Comparison of ENCODE assay signal across 12 cellular contexts in the genomic region with DNA sequence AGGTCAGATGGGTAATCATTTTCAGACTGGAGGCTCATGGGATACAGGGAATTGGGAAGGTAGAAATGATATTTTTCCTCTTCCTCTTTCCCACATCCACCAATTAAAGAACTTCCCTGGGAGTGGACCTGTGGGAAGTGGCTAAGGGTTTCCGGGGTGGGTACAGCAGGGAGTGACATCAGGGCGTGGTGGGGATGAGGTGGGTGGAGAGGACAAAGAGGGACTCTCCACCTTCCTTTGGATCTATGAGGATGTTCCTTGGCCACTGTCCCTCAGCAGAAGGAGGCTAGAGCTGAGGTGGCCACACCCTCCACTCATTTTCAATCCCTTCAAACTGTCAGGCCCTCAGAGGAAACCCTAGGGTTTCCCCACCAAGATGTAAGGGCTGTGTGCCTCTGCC. TPM values are rescaled to one million over a fixed set of nuclear protein-coding genes. Genes with fewer than 3 reads are reported as not detected.
DNase-seq lines count a peak whose midpoint lies in the region; ATAC-seq, FAIRE-seq and TF ChIP-seq lines count a peak whose summit lies in the region.
"Had no signal": no experiment of that assay in that cellular context is flagged by ENCODE, and none has a peak within 500 bp of the region (broad histone marks: within the 10 kb centered on the region; RNA-seq: fewer than 3 reads in every experiment).

No MANE protein-coding gene starts in this region.

- FAIRE-seq in K562 (lab: Jason Lieb, UNC) = peak; percentile 6
- FAIRE-seq: urothelium cell line had no signal

- H4K91ac ChIP-seq in IMR-90 (ENCODE audit: insufficient read depth, low read depth, low read length) = peak overlapping the region; percentile 63; the same call in 1 of the 2 replicates

- H2BK5ac ChIP-seq in IMR-90 (ENCODE audit: low read depth, low read length, poor library complexity, severe bottlenecking) = no peak overlapping the region

- TF ChIP-seq RAD21 in IMR-90 (IDR thresholded peaks at IDR 0.05; ENCODE audit: low read length) = no peak
- no peak for TF ChIP-seq RAD21 in K562 (CRISPR knock-in tag; conservative IDR thresholded peaks at IDR 0.05 in 1 of 2, IDR thresholded peaks at IDR 0.05 in 1 of 2)

- H2BK120ac ChIP-seq in IMR-90 (ENCODE audit: low read depth, low read length) = peak overlapping the region; percentile 83

- peak overlapping the region; percentile 17; the same call in 1 of the 2 replicates for H4K5ac ChIP-seq in IMR-90 (ENCODE audit: low read depth, low read length)

- no CpG with 5 or more reads among the region's 2 CpGs for WGBS in IMR-90 (ENCODE audit: extremely low coverage in 2 of 2, insufficient read length in 1 of 2), 2 experiments
- 82% methylated on average over 2 of the region's 2 CpGs for WGBS in K562 (ENCODE audit: insufficient coverage, low coverage, missing lambda C conversion rate)

- peak overlapping the region; percentile 83 for H3K4ac ChIP-seq in IMR-90 (ENCODE audit: low read depth, low read length)

- no peak overlapping the region; a peak in 1 of 4 replicates for H4K8ac ChIP-seq in IMR-90 (ENCODE audit: low read depth in 2 of 2, low read length in 2 of 2)

- peak overlapping the region; percentile 40; the same call in 1 of the 2 replicates for H3K14ac ChIP-seq in IMR-90 (replicated peaks; ENCODE audit: low read depth, low read length)

- TF ChIP-seq CTCF in IMR-90 (conservative IDR thresholded peaks at IDR 0.05; ENCODE audit: low read depth, low read length) = no peak
- TF ChIP-seq CTCF in K562 (IDR thresholded peaks at IDR 0.05 in 2 of 3, conservative IDR thresholded peaks at IDR 0.05 in 1 of 3; ENCODE audit: insufficient read depth in 2 of 3, low read depth in 1 of 3, low read length in 3 of 3) = no peak
- no peak for TF ChIP-seq CTCF in osteocyte (IDR thresholded peaks at IDR 0.05)

- H3K36me3 ChIP-seq in IMR-90 (ENCODE audit: control insufficient read depth, insufficient read depth, low read length) (no peaks in the 10 kb centered on the region), K562 (ENCODE audit: control insufficient read depth, insufficient read depth, low read length) (no peaks in the 10 kb centered on the region)

- no peak for ATAC-seq in IMR-90 (ENCODE audit: low read depth)
- ATAC-seq in K562 = no peak
- no peak for ATAC-seq in GM18505 (IDR thresholded peaks at IDR 0.05; ENCODE audit: unreplicated experiment)
- ATAC-seq: Panc1 had no signal

- H3K27ac ChIP-seq in IMR-90 (ENCODE audit: insufficient read depth, low read length) (no peak overlapping the region), K562 (ENCODE audit: extremely low read depth, low read depth, low read length) (no peak overlapping the region)

- H4K20me1 ChIP-seq in IMR-90 (ENCODE audit: insufficient read depth, low read length) (no peaks in the 10 kb centered on the region; the same call in 1 of the 2 replicates), K562 (replicated peaks; ENCODE audit: control insufficient read depth, insufficient read depth, low read length) (no peaks in the 10 kb centered on the region)

- peaks cover 9 to 42% of the 10 kb centered on the region in 2 experiments for H3K79me1 ChIP-seq in IMR-90 (ENCODE audit: low read depth in 1 of 2, low read length in 2 of 2)

- no peak overlapping the region for H3K4me2 ChIP-seq in IMR-90 (ENCODE audit: low read depth, low read length)
- no peak overlapping the region for H3K4me2 ChIP-seq in K562 (ENCODE audit: insufficient read depth, low read length)

- H3K4me3 Mint-ChIP-seq in osteocyte (ENCODE audit: unreplicated experiment) = no peak overlapping the region
- H3K4me3 Mint-ChIP-seq: B cell had no signal

- no peak overlapping the region for H3K56ac ChIP-seq in IMR-90 (ENCODE audit: extremely low read depth, insufficient read depth, low read length)

- intact Hi-C loops in IMR-90 (cut with micrococcal nuclease) (no loop called here), K562 (cut with micrococcal nuclease) (no loop called here)

- H3K4me3 ChIP-seq in IMR-90 (ENCODE audit: insufficient read depth, low read depth, low read length) = no peak overlapping the region
- no peak overlapping the region for H3K4me3 ChIP-seq in K562

- POLR2A ChIA-PET in IMR-90 (lab: Charles Lee; ENCODE audit: unreplicated experiment) (interaction anchor here (1.0 kb wide), 1 partner anchor 9 kb away, joined by 3 read pairs; no protein-coding TSS in a partner anchor), K562 (lab: Yijun Ruan, JAX) (interaction anchor here (1.0 to 3.7 kb wide), 8 partner anchors 12 to 43 kb away, joined by 3 to 25 read pairs (median 5); no protein-coding TSS in a partner anchor)

- H3K18ac ChIP-seq in IMR-90 (ENCODE audit: low read depth, low read length) = peak overlapping the region; percentile 34; the same call in 1 of the 2 replicates

- H3K9me1 ChIP-seq in IMR-90 (ENCODE audit: insufficient read depth, low read length) = peaks cover 26% of the 10 kb centered on the region
- no peaks in the 10 kb centered on the region for H3K9me1 ChIP-seq in K562 (ENCODE audit: control insufficient read depth, insufficient read depth, low read length)

- H3K4me1 ChIP-seq in IMR-90 (ENCODE audit: control insufficient read depth, insufficient read depth, low read length) = peaks cover 28% of the 10 kb centered on the region
- H3K4me1 ChIP-seq in K562 (replicated peaks in 1 of 2; ENCODE audit: control insufficient read depth in 2 of 2, insufficient read depth in 2 of 2, low read length in 2 of 2) = peaks cover 18 to 29% of the 10 kb centered on the region in 2 experiments; a peak in 4 of 5 replicates

- H3K23ac ChIP-seq in IMR-90 (ENCODE audit: low read depth, low read length) = peak overlapping the region; percentile 48; the same call in 1 of the 2 replicates

- H3K27ac Mint-ChIP-seq in osteocyte (ENCODE audit: unreplicated experiment) = peak overlapping the region; percentile 57

- H2AK9ac ChIP-seq in IMR-90 (replicated peaks; ENCODE audit: low read depth, low read length, poor library complexity) = peak overlapping the region; percentile 39

- peaks cover 69% of the 10 kb centered on the region for H3K4me1 Mint-ChIP-seq in osteocyte (ENCODE audit: unreplicated experiment)

- H3K9ac ChIP-seq in IMR-90 (ENCODE audit: low read depth, low read length) = no peak overlapping the region
- no peak overlapping the region for H3K9ac ChIP-seq in K562 (ENCODE audit: insufficient read depth in 1 of 2, low read depth in 2 of 2, low read length in 2 of 2)

- dilution Hi-C loops in IMR-90 (cut with HindIII; ENCODE audit: low sequenced_read_pairs, unreplicated experiment) = no loop called here

- no peak overlapping the region for H2AFZ ChIP-seq in IMR-90 (replicated peaks; ENCODE audit: low read length, poor library complexity)
- no peak overlapping the region for H2AFZ ChIP-seq in K562 (ENCODE audit: low read depth, low read length)

- H3K27me3 Mint-ChIP-seq in osteocyte (ENCODE audit: unreplicated experiment) = no peaks in the 10 kb centered on the region
- H3K27me3 Mint-ChIP-seq: B cell had no signal

- no peak for TF ChIP-seq EP300 in K562 (IDR thresholded peaks at IDR 0.05; ENCODE audit: low read length)

- H3K36me3 Mint-ChIP-seq in osteocyte (ENCODE audit: unreplicated experiment) = peaks cover 7% of the 10 kb centered on the region

- BruUV-seq in IMR-90 (replicated peaks; lab: Mats Ljungman, UMichigan) (no TSS peak), K562 (replicated peaks; lab: Mats Ljungman, UMichigan) (no TSS peak)

- CTCF ChIA-PET in IMR-90 (lab: Yijun Ruan, JAX) (interaction anchor here (1.0 kb wide), 1 partner anchor 9 kb away, joined by 4 read pairs; no protein-coding TSS in a partner anchor), K562 (lab: Yijun Ruan, JAX; ENCODE audit: low intra/inter-chr PET ratio) (no interaction called here)

- peak overlapping the region; percentile 88 for H2AK5ac ChIP-seq in IMR-90 (ENCODE audit: low read depth, low read length)

- peak overlapping the region; percentile 79; the same call in 2 of the 3 replicates for H2BK15ac ChIP-seq in IMR-90 (ENCODE audit: low read depth, low read length)

- TF ChIP-seq POLR2A in IMR-90 (IDR thresholded peaks at IDR 0.05; ENCODE audit: low read depth, low read length) (no peak), K562 (conservative IDR thresholded peaks at IDR 0.05) (no peak), GM18505 (IDR thresholded peaks at IDR 0.05; ENCODE audit: borderline replicate concordance, extremely low read depth, insufficient read depth, insufficient read length) (no peak)

- H3K27me3 ChIP-seq in IMR-90 (ENCODE audit: control insufficient read depth, insufficient read depth, low read length) = no peaks in the 10 kb centered on the region
- H3K27me3 ChIP-seq in K562 (ENCODE audit: control insufficient read depth in 2 of 2, insufficient read depth in 2 of 2, low read length in 2 of 2) = no peaks in the 10 kb centered on the region

- H3K9me3 ChIP-seq in IMR-90 (ENCODE audit: control insufficient read depth, insufficient read depth, low read length) = no peaks in the 10 kb centered on the region
- H3K9me3 ChIP-seq in K562 (replicated peaks; ENCODE audit: control insufficient read depth, insufficient read depth, low read depth, low read length) = no peaks in the 10 kb centered on the region

- H3K9me3 Mint-ChIP-seq in osteocyte (ENCODE audit: unreplicated experiment) = no peaks in the 10 kb centered on the region

- in situ Hi-C loops in IMR-90 (cut with MboI; ENCODE audit: low sequenced_read_pairs) (no loop called here), K562 (cut with MboI) (no loop called here)

- H3K79me2 ChIP-seq in K562 (ENCODE audit: control insufficient read depth, insufficient read depth, low read length) = no peaks in the 10 kb centered on the region

- DNase-seq in CD1c-positive myeloid dendritic cell (ENCODE audit: extremely low spot score) (peak; percentile 82), IMR-90 (no peak), K562 (ENCODE audit: extremely low read depth in 1 of 4, low spot score in 3 of 4) (no peak), osteocyte (ENCODE audit: extremely low spot score, unreplicated experiment) (no peak), cortex of kidney (lab: John Stamatoyannopoulos, UW) (no peak), globus pallidus (ENCODE audit: low spot score) (no peak), iPS-NIHi11 (ENCODE audit: low spot score) (no peak)
- DNase-seq: NCI-H446 had no signal

- H2BK20ac ChIP-seq in IMR-90 (ENCODE audit: low read depth, low read length) = peak overlapping the region; percentile 85

RNA-seq across cellular contexts. Expression of a gene that starts 54.7 kb away (rescaled TPM):
- 6.9 and 11.1 TPM in 2 replicates for total RNA-seq in IMR-90 (2012; rRNA removed)
- 16.5 and 18.9 TPM in 2 replicates for polyA plus RNA-seq in IMR-90 (2012; rRNA removed)
- polyA plus RNA-seq in IMR-90 (2012; cell fraction: cytosol; rRNA removed) = 13.2 and 15.9 TPM in 2 replicates
- 25.7 and 30.6 TPM in 2 replicates for polyA plus RNA-seq in IMR-90 (2012; cell fraction: nucleus; rRNA removed; ENCODE audit: low replicate concordance)
- total RNA-seq in K562 (2011; cell fraction: chromatin; rRNA removed; ENCODE audit: low replicate concordance) = 28.2 and 57.3 TPM in 2 replicates
- 33.9 and 37.9 TPM in 2 replicates for total RNA-seq in K562 (2011; cell fraction: nucleolus; rRNA removed)
- total RNA-seq in K562 (2011; cell fraction: nucleoplasm; rRNA removed) = 29.7 and 35.8 TPM in 2 replicates
- total RNA-seq in K562 (2014; rRNA removed) = 3.0 and 4.4 TPM in 2 replicates
- 4.4 and 6.1 TPM in 2 replicates for total RNA-seq in K562 (2014; rRNA removed; fragmentation: Illumina TruSeq; extraction: Trizol)
- total RNA-seq in K562 (2015; rRNA removed; fragmentation: Illumina TruSeq; extraction: Trizol) = 7.4 and 8.2 TPM in 2 replicates
- total RNA-seq in K562 (2021) = 10.6 and 12.3 TPM in 2 replicates
- 4.9 and 5.4 TPM in 2 replicates for polyA plus RNA-seq in K562 (2011; rRNA removed)
- 3.6 and 5.0 TPM in 2 replicates for polyA plus RNA-seq in K562 (2011; cell fraction: cytosol; rRNA removed)
- 12.7 and 17.0 TPM in 2 replicates for polyA plus RNA-seq in K562 (2011; cell fraction: nucleus; rRNA removed)
- 7.0 and 22.7 TPM in 2 replicates for polyA plus RNA-seq in K562 (2012)
- polyA plus RNA-seq in K562 (2014; fragmentation: Illumina TruSeq; extraction: Trizol) = 5.3 and 7.3 TPM in 2 replicates
- polyA plus RNA-seq in K562 (2014; fragmentation: Nextera tagmentation; extraction: Ambion mirVana) = 1 to 10 TPM; 1.1 to 1.3 TPM
- 5.9 and 6.0 TPM in 2 replicates for polyA plus RNA-seq in K562 (2014; rRNA removed)
- polyA minus RNA-seq in K562 (2011; rRNA and poly(A)+ RNA removed) = 14.3 and 15.6 TPM in 2 replicates
- polyA minus RNA-seq in K562 (2011; cell fraction: cytosol; rRNA and poly(A)+ RNA removed) = 4.2 and 9.4 TPM in 2 replicates
- 19.7 and 23.8 TPM in 2 replicates for polyA minus RNA-seq in K562 (2011; cell fraction: nucleus; rRNA and poly(A)+ RNA removed)
- 50.2 and 58.9 TPM in 2 replicates for total RNA-seq in osteocyte
